Comparison of ENCODE assay signal across 8 cellular contexts in genomic region chr5:138035605-138036537, GRCh38. TPM values are rescaled to one million over a fixed set of nuclear protein-coding genes. Genes with fewer than 3 reads are reported as not detected.
DNase-seq lines count a peak whose midpoint lies in the region; ATAC-seq and TF ChIP-seq lines count a peak whose summit lies in the region.

No MANE protein-coding gene starts in this region.

- H3K36me3 ChIP-seq in kidney epithelial cell (ENCODE audit: control insufficient read depth, insufficient read depth, low read length) = no peaks in the 10 kb centered on the region

- no peaks in the 10 kb centered on the region for H3K27me3 ChIP-seq in kidney epithelial cell (ENCODE audit: control insufficient read depth, insufficient read depth, low read length)

- POLR2A ChIA-PET in WTC11 (lab: Charles Lee) = interaction anchor here (0.6 kb wide), 1 partner anchor 178 kb away, joined by 3 read pairs; the partner anchor contains the start of gene CDC23

- no peaks in the 10 kb centered on the region for H3K27me3 Mint-ChIP-seq in WTC11 (ENCODE audit: low read depth)

- H3K27ac Mint-ChIP-seq in WTC11 = no peak overlapping the region

- no peak overlapping the region for H3K4me3 Mint-ChIP-seq in WTC11

- H3K9me3 Mint-ChIP-seq in WTC11 = no peaks in the 10 kb centered on the region

- H3K4me3 ChIP-seq in kidney epithelial cell (ENCODE audit: low read depth, low read length) = no peak overlapping the region

- peaks cover 25% of the 10 kb centered on the region for H3K4me1 Mint-ChIP-seq in WTC11

- peak; percentile 32 for ATAC-seq in HG03135 (IDR thresholded peaks at IDR 0.05; ENCODE audit: unreplicated experiment)
- peak; percentile 57 for ATAC-seq in WTC11

- peak; percentile 24 for DNase-seq in NK-92 treated with Interleukin-12 subunit alpha and Interleukin-12 subunit beta, amount 100 ng/mL, for 24 hours (lab: John Stamatoyannopoulos, UW)
- DNase-seq in NK-92 (lab: John Stamatoyannopoulos, UW; ENCODE audit: unreplicated experiment) (no peak), NCI-H345 (lab: John Stamatoyannopoulos, UW) (peak; percentile 90), WTC11 (ENCODE audit: low spot score) (peak; percentile 62), kidney epithelial cell (ENCODE audit: low read depth) (peak; percentile 73)
- DNase-seq in central memory CD4-positive, alpha-beta T cell = peak; percentile 75
- DNase-seq in stimulated activated CD4-positive, alpha-beta T cell treated with anti-CD3 and anti-CD28 coated beads, Interleukin-2, amount 100 ng/mL, for 4 hours (ENCODE audit: low read depth) = peak; percentile 46

- CTCF ChIA-PET in WTC11 (lab: Charles Lee) = interaction anchor here (0.6 to 5.3 kb wide), 38 partner anchors 10 to 1086 kb away, joined by 3 to 74 read pairs (median 5); no protein-coding TSS in a partner anchor

- H3K36me3 Mint-ChIP-seq in WTC11 = no peaks in the 10 kb centered on the region

- TF ChIP-seq CTCF in WTC11 (IDR thresholded peaks at IDR 0.05) = peak; percentile 59
- TF ChIP-seq CTCF in kidney epithelial cell (IDR thresholded peaks at IDR 0.05; ENCODE audit: insufficient read depth, low read length, poor library complexity, severe bottlenecking) = peak; percentile 86

TF ChIP-seq in WTC11, 78 proteins besides CTCF, POLR2A, EP300 and RAD21:
- TF ChIP-seq ZNF121 (CRISPR knock-in tag; IDR thresholded peaks at IDR 0.05) = 0 out of 2 replicates have a peak, but pooled peaks have one; percentile 17
- TF ChIP-seq, protein P1, sequence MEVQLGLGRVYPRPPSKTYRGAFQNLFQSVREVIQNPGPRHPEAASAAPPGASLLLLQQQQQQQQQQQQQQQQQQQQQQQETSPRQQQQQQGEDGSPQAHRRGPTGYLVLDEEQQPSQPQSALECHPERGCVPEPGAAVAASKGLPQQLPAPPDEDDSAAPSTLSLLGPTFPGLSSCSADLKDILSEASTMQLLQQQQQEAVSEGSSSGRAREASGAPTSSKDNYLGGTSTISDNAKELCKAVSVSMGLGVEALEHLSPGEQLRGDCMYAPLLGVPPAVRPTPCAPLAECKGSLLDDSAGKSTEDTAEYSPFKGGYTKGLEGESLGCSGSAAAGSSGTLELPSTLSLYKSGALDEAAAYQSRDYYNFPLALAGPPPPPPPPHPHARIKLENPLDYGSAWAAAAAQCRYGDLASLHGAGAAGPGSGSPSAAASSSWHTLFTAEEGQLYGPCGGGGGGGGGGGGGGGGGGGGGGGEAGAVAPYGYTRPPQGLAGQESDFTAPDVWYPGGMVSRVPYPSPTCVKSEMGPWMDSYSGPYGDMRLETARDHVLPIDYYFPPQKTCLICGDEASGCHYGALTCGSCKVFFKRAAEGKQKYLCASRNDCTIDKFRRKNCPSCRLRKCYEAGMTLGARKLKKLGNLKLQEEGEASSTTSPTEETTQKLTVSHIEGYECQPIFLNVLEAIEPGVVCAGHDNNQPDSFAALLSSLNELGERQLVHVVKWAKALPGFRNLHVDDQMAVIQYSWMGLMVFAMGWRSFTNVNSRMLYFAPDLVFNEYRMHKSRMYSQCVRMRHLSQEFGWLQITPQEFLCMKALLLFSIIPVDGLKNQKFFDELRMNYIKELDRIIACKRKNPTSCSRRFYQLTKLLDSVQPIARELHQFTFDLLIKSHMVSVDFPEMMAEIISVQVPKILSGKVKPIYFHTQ (CRISPR knock-in tag; IDR thresholded peaks at IDR 0.05) = no peak

RNA-seq across cellular contexts. Expression of gene FAM13B, which starts 3.0 kb away (rescaled TPM):
- total RNA-seq in WTC11 (2021) = 14.3 to 15.6 TPM (median 15.2 TPM) in 3 replicates
- total RNA-seq in kidney epithelial cell = 12.6 and 14.4 TPM in 2 replicates

RNA-seq across cellular contexts. Expression of gene WNT8A, which starts 48.0 kb away (rescaled TPM):
- total RNA-seq in WTC11 (2021) (0.16 TPM in 1 of 3 replicates, not detected in the others), kidney epithelial cell (not detected in 2 replicates)
